Comparison of ENCODE assay signal across 14 cellular contexts in genomic region chr11:75420224-75421034, GRCh38. TPM values are rescaled to one million over a fixed set of nuclear protein-coding genes. Genes with fewer than 3 reads are reported as not detected.
DNase-seq lines count a peak whose midpoint lies in the region; ATAC-seq and TF ChIP-seq lines count a peak whose summit lies in the region.
"Had no signal": no experiment of that assay in that cellular context is flagged by ENCODE, and none has a peak within 500 bp of the region (broad histone marks: within the 10 kb centered on the region; RNA-seq: fewer than 3 reads in every experiment).

No MANE protein-coding gene starts in this region.

- H3K18ac ChIP-seq in H9 (ENCODE audit: insufficient read length, low read depth, low read length) = no peak overlapping the region

- no peak overlapping the region for H2AFZ ChIP-seq in H9 (ENCODE audit: low read length)

- no peak overlapping the region for H2BK12ac ChIP-seq in H9 (ENCODE audit: insufficient read length, low read depth, low read length)

- no peaks in the 10 kb centered on the region for H3K9me3 Mint-ChIP-seq in H9
- H3K9me3 Mint-ChIP-seq in glutamatergic neuron (ENCODE audit: unreplicated experiment) = peaks cover 12% of the 10 kb centered on the region
- H3K9me3 Mint-ChIP-seq in stimulated activated effector memory CD8-positive, alpha-beta T cell treated with anti-CD3 and anti-CD28 coated beads, Interleukin-12 subunit alpha, Interleukin-12 subunit beta, amount 100 ng/mL, for 72 hours = no peaks in the 10 kb centered on the region
- H3K9me3 Mint-ChIP-seq in activated CD8-positive, alpha-beta T cell treated with anti-CD3 and anti-CD28 coated beads for 36 hours = no peaks in the 10 kb centered on the region
- H3K9me3 Mint-ChIP-seq: CD14-positive monocyte had no signal

- H3K14ac ChIP-seq in H9 (ENCODE audit: insufficient read depth, low read length) = no peak overlapping the region

- no peaks in the 10 kb centered on the region for H4K20me1 ChIP-seq in H9 (ENCODE audit: control insufficient read depth, insufficient read depth, insufficient read length)

- no peak overlapping the region for H3K27ac ChIP-seq in H9 (ENCODE audit: insufficient read length, low read depth, low read length)

- H3K56ac ChIP-seq in H9 (ENCODE audit: insufficient read length, low read depth, low read length) = no peak overlapping the region

- CTCF ChIA-PET in activated CD8-positive, alpha-beta T cell treated with anti-CD3 and anti-CD28 coated beads for 36 hours (lab: Charles Lee) = no interaction called here

- WGBS in H9 (ENCODE audit: extremely low coverage, insufficient read length, low lambda C conversion rate) = no CpG with 5 or more reads among the region's 14 CpGs

- no peaks in the 10 kb centered on the region for H3K27me3 ChIP-seq in H9 (ENCODE audit: insufficient read depth, low read length)
- H3K27me3 ChIP-seq: cardiac muscle cell, uterus had no signal

- no peak overlapping the region for H3K23ac ChIP-seq in H9 (ENCODE audit: insufficient read length, low read depth, low read length)

- H3K27ac Mint-ChIP-seq in H9 = peak overlapping the region in 2 of 3 experiments; percentile 7 to 86; a peak in 3 of 7 replicates
- H3K27ac Mint-ChIP-seq in T-helper 17 cell = peak overlapping the region; percentile 6
- peak overlapping the region; percentile 96 for H3K27ac Mint-ChIP-seq in glutamatergic neuron (ENCODE audit: unreplicated experiment)
- H3K27ac Mint-ChIP-seq in stimulated activated effector memory CD8-positive, alpha-beta T cell treated with anti-CD3 and anti-CD28 coated beads, Interleukin-12 subunit alpha, Interleukin-12 subunit beta, amount 100 ng/mL, for 72 hours = peak overlapping the region; percentile 11
- H3K27ac Mint-ChIP-seq in activated CD8-positive, alpha-beta T cell treated with anti-CD3 and anti-CD28 coated beads for 36 hours = no peak overlapping the region

- no peaks in the 10 kb centered on the region for H3K23me2 ChIP-seq in H9 (ENCODE audit: insufficient read length, low read depth, low read length, poor library complexity, severe bottlenecking)

- no peak overlapping the region for H2AK5ac ChIP-seq in H9 (ENCODE audit: insufficient read length, low read length)

- H4K8ac ChIP-seq in H9 (replicated peaks; ENCODE audit: insufficient read length, low read depth, low read length) = no peak overlapping the region

- no peak overlapping the region for H3K4me2 ChIP-seq in H9 (ENCODE audit: insufficient read depth, insufficient read length, low read length)

- POLR2A ChIA-PET in activated CD8-positive, alpha-beta T cell treated with anti-CD3 and anti-CD28 coated beads for 36 hours (lab: Charles Lee) = interaction anchor here (1.6 to 1.8 kb wide), 2 partner anchors 18 to 20 kb away, joined by 5 to 6 read pairs; partner anchors contain the start of gene RPS3

- no peaks in the 10 kb centered on the region for H3K4me1 ChIP-seq in H9 (ENCODE audit: insufficient read depth, low read length)
- H3K4me1 ChIP-seq: uterus had no signal

- H3K9me3 ChIP-seq in H9 (ENCODE audit: control insufficient read depth, low read depth, low read length) = no peaks in the 10 kb centered on the region
- no peaks in the 10 kb centered on the region for H3K9me3 ChIP-seq in T-helper 17 cell (ENCODE audit: control insufficient read depth, low read length, poor library complexity, severe bottlenecking)
- H3K9me3 ChIP-seq: uterus had no signal

- ATAC-seq in T-helper 17 cell (no peak), HG03354 (IDR thresholded peaks at IDR 0.05; ENCODE audit: poor library complexity, severe bottlenecking, unreplicated experiment) (no peak)
- ATAC-seq in stimulated activated effector memory CD8-positive, alpha-beta T cell treated with anti-CD3 and anti-CD28 coated beads, Interleukin-12 subunit alpha, Interleukin-12 subunit beta, amount 100 ng/mL, for 72 hours = no peak
- ATAC-seq in activated CD8-positive, alpha-beta T cell treated with anti-CD3 and anti-CD28 coated beads for 36 hours = no peak
- ATAC-seq: activated CD4-positive, CD25-positive, alpha-beta regulatory T cell treated with anti-CD3 and anti-CD28 coated beads, Interleukin-2, amount 50 U/mL, for 24 hours had no signal

- no peak overlapping the region for H3K4me3 Mint-ChIP-seq in H9
- no peak overlapping the region for H3K4me3 Mint-ChIP-seq in T-helper 17 cell
- H3K4me3 Mint-ChIP-seq in glutamatergic neuron (ENCODE audit: unreplicated experiment) = peak overlapping the region; percentile 76
- H3K4me3 Mint-ChIP-seq in stimulated activated effector memory CD8-positive, alpha-beta T cell treated with anti-CD3 and anti-CD28 coated beads, Interleukin-12 subunit alpha, Interleukin-12 subunit beta, amount 100 ng/mL, for 72 hours = no peak overlapping the region
- H3K4me3 Mint-ChIP-seq in activated CD8-positive, alpha-beta T cell treated with anti-CD3 and anti-CD28 coated beads for 36 hours = no peak overlapping the region
- H3K4me3 Mint-ChIP-seq: CD14-positive monocyte had no signal

- no peak for TF ChIP-seq CTCF in H9 (conservative IDR thresholded peaks at IDR 0.05)
- TF ChIP-seq CTCF in glutamatergic neuron (IDR thresholded peaks at IDR 0.05; ENCODE audit: partially characterized antibody, unreplicated experiment) = no peak
- no peak for TF ChIP-seq CTCF in activated CD8-positive, alpha-beta T cell treated with anti-CD3 and anti-CD28 coated beads for 36 hours (IDR thresholded peaks at IDR 0.05)

- no peak for DNase-seq in H9
- DNase-seq in T-helper 17 cell = no peak
- no peak for DNase-seq in glutamatergic neuron
- no peak for DNase-seq in stimulated activated effector memory CD8-positive, alpha-beta T cell treated with anti-CD3 and anti-CD28 coated beads, Interleukin-12 subunit alpha, Interleukin-12 subunit beta, amount 100 ng/mL, for 72 hours (ENCODE audit: low spot score in 2 of 2)
- DNase-seq in activated CD8-positive, alpha-beta T cell treated with anti-CD3 and anti-CD28 coated beads for 36 hours = no peak
- DNase-seq in NCI-H1092 (lab: John Stamatoyannopoulos, UW) = no peak
- DNase-seq: activated CD8-positive, alpha-beta memory T cell treated with anti-CD3 and anti-CD28 coated beads, Interleukin-2, amount 50 U/mL, for 48 hours; activated naive CD4-positive, alpha-beta T cell treated with anti-CD3 and anti-CD28 coated beads, Interleukin-2, amount 50 U/mL, for 16 hours; NCI-H1417 treated with DMSO at 0.1 percent for 48 hours; uterus had no signal

- H2BK120ac ChIP-seq in H9 (ENCODE audit: low read depth, low read length, poor library complexity, severe bottlenecking) = no peak overlapping the region

- H3K79me2 ChIP-seq in H9 (ENCODE audit: insufficient read depth, low read length) = no peaks in the 10 kb centered on the region

- H4K5ac ChIP-seq in H9 (ENCODE audit: insufficient read length, low read depth, low read length) = no peak overlapping the region

- no peak overlapping the region for H2BK5ac ChIP-seq in H9 (ENCODE audit: insufficient read length, low read length)

- H3T11ph ChIP-seq in H9 (ENCODE audit: low read length) = no peak overlapping the region

- H3K79me1 ChIP-seq in H9 (ENCODE audit: insufficient read depth, low read depth, low read length, poor library complexity, severe bottlenecking) = no peaks in the 10 kb centered on the region

- H3K4ac ChIP-seq in H9 (ENCODE audit: low read depth, low read length) = no peak overlapping the region

- no peak overlapping the region for H3K9ac ChIP-seq in H9 (ENCODE audit: extremely low read depth, insufficient read length, low read length)

- no peak overlapping the region for H2BK15ac ChIP-seq in H9 (ENCODE audit: low read depth, low read length)

- H4K91ac ChIP-seq in H9 (ENCODE audit: insufficient read length, low read depth, low read length) = no peak overlapping the region

- H3K27me3 Mint-ChIP-seq in H9 (ENCODE audit: low read depth) = no peaks in the 10 kb centered on the region
- H3K27me3 Mint-ChIP-seq in T-helper 17 cell = no peaks in the 10 kb centered on the region
- H3K27me3 Mint-ChIP-seq in glutamatergic neuron (ENCODE audit: unreplicated experiment) = peaks cover 17% of the 10 kb centered on the region
- H3K27me3 Mint-ChIP-seq in activated CD8-positive, alpha-beta T cell treated with anti-CD3 and anti-CD28 coated beads for 36 hours = no peaks in the 10 kb centered on the region

- peaks cover 15 to 25% (median 21%) of the 10 kb centered on the region in 3 experiments for H3K36me3 Mint-ChIP-seq in H9 (ENCODE audit: insufficient read depth in 1 of 3, low read depth in 3 of 3)
- no peaks in the 10 kb centered on the region for H3K36me3 Mint-ChIP-seq in T-helper 17 cell (ENCODE audit: low read depth)
- no peaks in the 10 kb centered on the region for H3K36me3 Mint-ChIP-seq in glutamatergic neuron (ENCODE audit: unreplicated experiment)
- H3K36me3 Mint-ChIP-seq in stimulated activated effector memory CD8-positive, alpha-beta T cell treated with anti-CD3 and anti-CD28 coated beads, Interleukin-12 subunit alpha, Interleukin-12 subunit beta, amount 100 ng/mL, for 72 hours = peaks cover 31% of the 10 kb centered on the region
- peaks cover 11% of the 10 kb centered on the region for H3K36me3 Mint-ChIP-seq in activated CD8-positive, alpha-beta T cell treated with anti-CD3 and anti-CD28 coated beads for 36 hours (ENCODE audit: low read depth)

- intact Hi-C loops in activated CD8-positive, alpha-beta T cell treated with anti-CD3 and anti-CD28 coated beads for 36 hours (cut with micrococcal nuclease) = no loop called here

- H2BK20ac ChIP-seq in H9 (ENCODE audit: low read depth, low read length, poor library complexity, severe bottlenecking) = no peak overlapping the region

- H3K4me1 Mint-ChIP-seq in H9 = peaks cover 3 to 16% of the 10 kb centered on the region in 2 experiments
- no peaks in the 10 kb centered on the region for H3K4me1 Mint-ChIP-seq in T-helper 17 cell
- peaks cover 38% of the 10 kb centered on the region for H3K4me1 Mint-ChIP-seq in glutamatergic neuron (ENCODE audit: low read depth, unreplicated experiment)
- no peaks in the 10 kb centered on the region for H3K4me1 Mint-ChIP-seq in stimulated activated effector memory CD8-positive, alpha-beta T cell treated with anti-CD3 and anti-CD28 coated beads, Interleukin-12 subunit alpha, Interleukin-12 subunit beta, amount 100 ng/mL, for 72 hours
- H3K4me1 Mint-ChIP-seq in activated CD8-positive, alpha-beta T cell treated with anti-CD3 and anti-CD28 coated beads for 36 hours (ENCODE audit: low read depth) = no peaks in the 10 kb centered on the region
- H3K4me1 Mint-ChIP-seq: CD14-positive monocyte had no signal

RNA-seq across cellular contexts. Expression of gene KLHL35, which starts 12.6 kb away (rescaled TPM):
- total RNA-seq in H9 (2021) (0.72 and 0.83 TPM in 2 replicates), T-helper 17 cell (1 to 10 TPM; 1.3 to 3.1 TPM), glutamatergic neuron (ENCODE audit: unreplicated experiment) (41.4 TPM)
- under 1 TPM; 0.16 to 0.77 TPM for total RNA-seq in activated CD8-positive, alpha-beta T cell treated with anti-CD3 and anti-CD28 coated beads for 36 hours

RNA-seq across cellular contexts. Expression of gene RPS3, which starts 21.1 kb away (rescaled TPM):
- total RNA-seq in H9 (2021) (3,765 and 3,814 TPM in 2 replicates), T-helper 17 cell (1,000 to 10,000 TPM; 4,448 to 4,546 TPM), glutamatergic neuron (ENCODE audit: unreplicated experiment) (1,391 TPM)
- total RNA-seq in activated CD8-positive, alpha-beta T cell treated with anti-CD3 and anti-CD28 coated beads for 36 hours = 1,000 to 10,000 TPM; 4,906 to 4,954 TPM

Comparison
In these comparisons a context has a peak if more than half of its experiments do, and no peak if none do; other contexts are left out.
1. RNA of gene KLHL35, which starts 12.6 kb away (total RNA-seq): 41.4 TPM in glutamatergic neuron (single experiment); 1.3 to 3.1 TPM in T-helper 17 cell, 0.72 to 0.83 TPM in H9 and 0.16 to 0.77 TPM in activated CD8-positive, alpha-beta T cell treated with anti-CD3 and anti-CD28 coated beads for 36 hours; every median in the first group is over 10 times any median in the second.